ENCODE assay signal across 28 cellular contexts in the genomic region with DNA sequence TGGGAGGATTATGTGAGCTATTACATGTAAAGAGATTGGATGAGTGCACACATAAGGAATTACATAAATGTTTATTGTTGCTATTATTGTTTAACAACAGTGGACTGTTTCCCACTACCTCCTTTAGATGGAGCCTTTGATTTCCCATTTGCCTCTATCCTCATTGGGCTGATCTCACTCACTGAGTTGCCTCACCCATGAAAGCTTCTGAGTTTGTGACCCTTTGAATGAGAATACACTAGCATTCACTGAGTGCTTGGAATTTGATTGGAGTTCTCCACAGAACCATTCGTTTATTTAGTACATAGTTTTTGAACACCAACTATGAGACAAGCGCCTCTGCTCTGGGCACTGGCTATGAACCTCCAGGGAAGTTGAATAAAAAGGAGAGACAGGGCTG.
"Had no signal": no experiment of that assay in that cellular context is flagged by ENCODE, and none has a peak within 500 bp of the region (broad histone marks: within the 10 kb centered on the region; RNA-seq: fewer than 3 reads in every experiment).

No MANE protein-coding gene starts in this region.

- H3K36me3 Mint-ChIP-seq: activated naive CD8-positive, alpha-beta T cell treated with anti-CD3 and anti-CD28 coated beads, Interleukin-2, amount 10 ng/mL, durations not matched to agents 7 days and 5 days; immature natural killer cell; natural killer cell treated with Interleukin-12 subunit alpha and Interleukin-12 subunit beta and Interleukin-15 and Interleukin-18, amount 100 ng/mL, for 72 hours; stimulated activated naive B cell treated with anti-CD40 and anti-IgM and Interleukin-4, amounts not matched to agents 10 μg/mL and 1 μg/mL and 100 μg/mL, for 72 hours had no signal

- H3K4me1 Mint-ChIP-seq: activated naive CD8-positive, alpha-beta T cell treated with anti-CD3 and anti-CD28 coated beads, Interleukin-2, amount 10 ng/mL, durations not matched to agents 7 days and 5 days; immature natural killer cell; stimulated activated naive B cell treated with anti-CD40 and anti-IgM and Interleukin-4, amounts not matched to agents 10 μg/mL and 1 μg/mL and 100 μg/mL, for 72 hours had no signal

- H3K36me3 ChIP-seq: breast epithelium, lower lobe of right lung, SJSA1, suprapubic skin, tibial artery had no signal

- H3K27ac ChIP-seq: breast epithelium, epithelial cell of prostate, lower lobe of right lung, SJSA1, suprapubic skin, tibial artery had no signal

- H3K4me3 Mint-ChIP-seq: activated naive CD4-positive, alpha-beta T cell treated with anti-CD3 and anti-CD28 coated beads for 36 hours; activated naive CD8-positive, alpha-beta T cell treated with anti-CD3 and anti-CD28 coated beads, Interleukin-2, amount 10 ng/mL, durations not matched to agents 7 days and 5 days; immature natural killer cell; natural killer cell treated with Interleukin-12 subunit alpha and Interleukin-12 subunit beta and Interleukin-15 and Interleukin-18, amount 100 ng/mL, for 72 hours; stimulated activated naive B cell treated with anti-CD40 and anti-IgM and Interleukin-4, amounts not matched to agents 10 μg/mL and 1 μg/mL and 100 μg/mL, for 72 hours had no signal

- H3K27me3 ChIP-seq: breast epithelium, suprapubic skin, tibial artery had no signal

- H3K27ac Mint-ChIP-seq: activated naive CD4-positive, alpha-beta T cell treated with anti-CD3 and anti-CD28 coated beads for 36 hours; activated naive CD8-positive, alpha-beta T cell treated with anti-CD3 and anti-CD28 coated beads, Interleukin-2, amount 10 ng/mL, durations not matched to agents 7 days and 5 days; immature natural killer cell; natural killer cell treated with Interleukin-12 subunit alpha and Interleukin-12 subunit beta and Interleukin-15 and Interleukin-18, amount 100 ng/mL, for 72 hours; stimulated activated naive B cell treated with anti-CD40 and anti-IgM and Interleukin-4, amounts not matched to agents 10 μg/mL and 1 μg/mL and 100 μg/mL, for 72 hours had no signal

- H3K4me3 ChIP-seq: breast epithelium, lower lobe of right lung, mucosa of descending colon, SJSA1, suprapubic skin, tibial artery had no signal

- H3K9me3 Mint-ChIP-seq: activated naive CD8-positive, alpha-beta T cell treated with anti-CD3 and anti-CD28 coated beads, Interleukin-2, amount 10 ng/mL, durations not matched to agents 7 days and 5 days; natural killer cell treated with Interleukin-12 subunit alpha and Interleukin-12 subunit beta and Interleukin-15 and Interleukin-18, amount 100 ng/mL, for 72 hours had no signal

- DNase-seq: activated CD4-positive, alpha-beta T cell treated with anti-CD3 and anti-CD28 coated beads for 1 hour; activated CD8-positive, alpha-beta memory T cell treated with anti-CD3 and anti-CD28 coated beads for 24 hours; activated effector memory CD4-positive, alpha-beta T cell treated with Interleukin-2 at 50 U/mL for 16 hours; activated naive CD4-positive, alpha-beta T cell treated with anti-CD3 and anti-CD28 coated beads for 36 hours; activated naive CD8-positive, alpha-beta T cell treated with anti-CD3 and anti-CD28 coated beads, Interleukin-2, amount 10 ng/mL, durations not matched to agents 7 days and 5 days; amniotic stem cell; central memory CD4-positive, alpha-beta T cell; dermis blood vessel endothelial cell; effector CD4-positive, alpha-beta T cell; head of caudate nucleus; hippocampal formation; immature natural killer cell; lower lobe of right lung; mucosa of descending colon; posterior cingulate gyrus; right cardiac atrium; stimulated activated CD4-positive, alpha-beta T cell treated with anti-CD3 and anti-CD28 coated beads, Interleukin-15, amount 100 ng/mL, for 24 hours; stimulated activated CD4-positive, alpha-beta T cell treated with anti-CD3 and anti-CD28 coated beads, Interleukin-2, amount 100 ng/mL, for 24 hours; stimulated activated naive B cell treated with anti-CD40 and anti-IgM and Interleukin-4, amounts not matched to agents 10 μg/mL and 1 μg/mL and 100 μg/mL, for 72 hours; T-helper 1 cell; tibial artery had no signal

- H3K9me3 ChIP-seq: breast epithelium, lower lobe of right lung, mucosa of descending colon, SJSA1, suprapubic skin had no signal

- H3K4me1 ChIP-seq: breast epithelium, lower lobe of right lung, SJSA1, suprapubic skin, tibial artery had no signal

- ATAC-seq: lower lobe of right lung; mucosa of descending colon; natural killer cell treated with Interleukin-12 subunit alpha and Interleukin-12 subunit beta and Interleukin-15 and Interleukin-18, amount 100 ng/mL, for 72 hours; right cardiac atrium; stimulated activated naive B cell treated with anti-CD40 and anti-IgM and Interleukin-4, amounts not matched to agents 10 μg/mL and 1 μg/mL and 100 μg/mL, for 72 hours had no signal

- FAIRE-seq: astrocyte, colon had no signal
